In the genomic region with DNA sequence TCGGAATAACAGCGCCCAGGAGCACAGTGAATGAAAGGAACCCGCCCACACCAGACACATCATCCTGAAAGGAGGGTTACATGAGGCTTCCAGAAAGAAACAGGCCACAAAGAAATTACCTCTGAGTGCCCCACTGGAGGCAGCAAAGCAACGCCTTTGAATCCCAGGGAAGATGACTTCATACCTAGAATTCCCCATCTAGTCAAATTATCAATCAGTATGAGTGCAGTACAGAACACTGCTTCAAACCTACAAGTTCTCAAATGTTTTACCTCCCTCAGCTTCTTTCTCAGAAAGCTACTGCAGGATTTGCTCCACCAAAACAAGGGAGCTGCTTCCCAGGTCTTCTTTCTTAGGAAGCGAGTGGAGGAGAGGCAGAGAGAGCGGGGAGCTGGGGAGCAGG, we compare ENCODE assay signal across 9 cellular contexts.
DNase-seq lines count a peak whose midpoint lies in the region; ATAC-seq and TF ChIP-seq lines count a peak whose summit lies in the region.
"Had no signal": no experiment of that assay in that cellular context is flagged by ENCODE, and none has a peak within 500 bp of the region (broad histone marks: within the 10 kb centered on the region; RNA-seq: fewer than 3 reads in every experiment).

No MANE protein-coding gene starts in this region.

- no peaks in the 10 kb centered on the region for H3K36me3 ChIP-seq in upper lobe of right lung

- no peak overlapping the region for H3K27ac ChIP-seq in upper lobe of right lung
- H3K27ac ChIP-seq: 22Rv1 had no signal

- DNase-seq in DMS 273 (lab: John Stamatoyannopoulos, UW; ENCODE audit: unreplicated experiment) (peak; percentile 14), DMS 273 treated with DMSO at 0.1 percent for 48 hours (lab: John Stamatoyannopoulos, UW) (no peak), NCI-H146 (lab: John Stamatoyannopoulos, UW) (no peak), A172 (ENCODE audit: low spot score) (no peak), upper lobe of right lung (no peak)
- peak; percentile 75 for DNase-seq in activated T-cell treated with anti-CD3 and anti-CD28 coated beads, Interleukin-2, amount 50 U/mL, for 48 hours
- peak; percentile 68 to 69 (median 69) for DNase-seq in stimulated activated CD4-positive, alpha-beta T cell treated with anti-CD3 and anti-CD28 coated beads, Interleukin-12 subunit alpha, Interleukin-12 subunit beta, amount 100 ng/mL, for 48 hours (ENCODE audit: low read depth in 2 of 3, low spot score in 1 of 3)

- TF ChIP-seq CTCF in upper lobe of right lung (IDR thresholded peaks at IDR 0.05): no peak

- intact Hi-C loops in upper lobe of right lung (cut with DNase I): no loop called here

- no peaks in the 10 kb centered on the region for H3K9me3 ChIP-seq in upper lobe of right lung

- H3K4me1 ChIP-seq in upper lobe of right lung: no peaks in the 10 kb centered on the region

- ATAC-seq in HG03342 (IDR thresholded peaks at IDR 0.05; ENCODE audit: unreplicated experiment): peak; percentile 54
- ATAC-seq in upper lobe of right lung: no peak

- H3K4me3 ChIP-seq in upper lobe of right lung: no peak overlapping the region

- H3K27me3 ChIP-seq in upper lobe of right lung: no peaks in the 10 kb centered on the region

Comparison
In these comparisons a context has a peak if more than half of its experiments do, and no peak if none do; other contexts are left out.
1. DNase-seq: peak in DMS 273 (single experiment), activated T-cell treated with anti-CD3 and anti-CD28 coated beads, Interleukin-2, amount 50 U/mL, for 48 hours (2 of 2) and stimulated activated CD4-positive, alpha-beta T cell treated with anti-CD3 and anti-CD28 coated beads, Interleukin-12 subunit alpha, Interleukin-12 subunit beta, amount 100 ng/mL, for 48 hours (3 of 3); none in DMS 273 treated with DMSO at 0.1 percent for 48 hours (single experiment), NCI-H146 (single experiment), A172 (single experiment) and upper lobe of right lung (single experiment).